In the genomic region with DNA sequence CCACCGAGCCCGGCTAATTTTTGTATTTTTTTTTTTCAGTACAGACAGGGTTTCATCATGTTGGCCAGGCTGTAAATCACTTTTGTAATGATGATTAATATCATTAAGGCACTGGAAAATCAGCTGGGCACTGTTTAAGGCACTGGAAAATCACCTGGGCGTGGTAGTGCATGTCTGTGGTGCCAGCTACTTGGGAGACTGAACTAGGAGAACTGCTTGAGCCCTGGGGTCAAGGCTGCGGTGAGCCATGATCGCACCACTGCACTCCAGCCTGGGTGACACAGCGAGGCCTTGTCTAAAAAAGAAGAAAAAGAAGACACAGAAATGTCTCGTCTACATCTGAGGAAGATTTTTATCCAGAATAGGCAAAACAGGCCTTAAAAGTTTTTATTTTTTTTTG, we compare ENCODE assay signal across 10 cellular contexts.
"Had no signal": no experiment of that assay in that cellular context is flagged by ENCODE, and none has a peak within 500 bp of the region (broad histone marks: within the 10 kb centered on the region; RNA-seq: fewer than 3 reads in every experiment).

No MANE protein-coding gene starts in this region.

- H3K27ac ChIP-seq: gastroesophageal sphincter, neutrophil, tibial artery had no signal

- H3K4me3 ChIP-seq: gastroesophageal sphincter, tibial artery had no signal

- H3K9me3 ChIP-seq: gastroesophageal sphincter, neutrophil, tibial artery had no signal

- DNase-seq: activated CD4-positive, alpha-beta T cell treated with anti-CD3 and anti-CD28 coated beads for 48 hours; activated gamma-delta T cell treated with Interleukin-2 at 50 U/mL for 16 hours; kidney glomerular epithelial cell; midbrain; posterior cingulate gyrus; right cardiac atrium; tibial artery had no signal

- ATAC-seq: gastroesophageal sphincter; right cardiac atrium; stimulated activated effector memory CD8-positive, alpha-beta T cell treated with anti-CD3 and anti-CD28 coated beads, Interleukin-12 subunit alpha, Interleukin-12 subunit beta, amount 100 ng/mL, for 72 hours had no signal

- H3K36me3 ChIP-seq: neutrophil had no signal

- H3K27me3 ChIP-seq: gastroesophageal sphincter, neutrophil, tibial artery had no signal
